In genomic region chr1:54325705-54326461, GRCh38 we compare ENCODE assay signal across 11 cellular contexts.
A peak's percentile ranks its signal among the peaks of the same experiment; 100 is the strongest.
DNase-seq lines count a peak whose midpoint lies in the region; FAIRE-seq and TF ChIP-seq lines count a peak whose summit lies in the region.
"Had no signal": no experiment of that assay in that cellular context is flagged by ENCODE, and none has a peak within 500 bp of the region (broad histone marks: within the 10 kb centered on the region; RNA-seq: fewer than 3 reads in every experiment).

No MANE protein-coding gene starts in this region.

- CTCF ChIA-PET in Calu3 (lab: Charles Lee): no interaction called here

- peak; percentile 77 for FAIRE-seq in D721Med (lab: Jason Lieb, UNC)

- TF ChIP-seq CTCF in D721Med (IDR thresholded peaks at IDR 0.05; ENCODE audit: insufficient read depth, missing control alignments) (no peak), esophagus muscularis mucosa (IDR thresholded peaks at IDR 0.05) (no peak), progenitor cell of endocrine pancreas (IDR thresholded peaks at IDR 0.05; ENCODE audit: unreplicated experiment) (no peak), Calu3 (IDR thresholded peaks at IDR 0.05; ENCODE audit: unreplicated experiment) (no peak)

- H3K4me1 Mint-ChIP-seq in progenitor cell of endocrine pancreas (ENCODE audit: low read depth): peaks cover 67% of the 10 kb centered on the region
- no peaks in the 10 kb centered on the region for H3K4me1 Mint-ChIP-seq in Calu3 (ENCODE audit: low read depth, unreplicated experiment)

- H3K27ac ChIP-seq in esophagus muscularis mucosa (replicated peaks in 1 of 4): peak overlapping the region; percentile 80 to 85 (median 80)

- H3K27me3 Mint-ChIP-seq in progenitor cell of endocrine pancreas (no peaks in the 10 kb centered on the region), Calu3 (ENCODE audit: unreplicated experiment) (no peaks in the 10 kb centered on the region)
- H3K27me3 Mint-ChIP-seq: activated naive CD4-positive, alpha-beta T cell treated with anti-CD3 and anti-CD28 coated beads, Interleukin-2, amount 50 U/mL, for 24 hours had no signal

- DNase-seq in D721Med (ENCODE audit: insufficient read length, low spot score): no peak
- DNase-seq in NCI-H524 treated with DMSO at 0.1 percent for 48 hours (lab: John Stamatoyannopoulos, UW): peak; percentile 76
- no peak for DNase-seq in esophagus muscularis mucosa (ENCODE audit: extremely low spot score)
- no peak for DNase-seq in progenitor cell of endocrine pancreas (ENCODE audit: low spot score, unreplicated experiment)
- no peak for DNase-seq in Calu3
- DNase-seq in AG20443 (ENCODE audit: low spot score): no peak
- DNase-seq in cortex of kidney (lab: John Stamatoyannopoulos, UW): no peak
- no peak for DNase-seq in DMS153 (lab: John Stamatoyannopoulos, UW)
- DNase-seq: stimulated activated CD4-positive, alpha-beta T cell treated with anti-CD3 and anti-CD28 coated beads, Interleukin-2, amount 100 ng/mL, for 24 hours had no signal

- H3K36me3 Mint-ChIP-seq in progenitor cell of endocrine pancreas (ENCODE audit: insufficient read depth) (no peaks in the 10 kb centered on the region), Calu3 (ENCODE audit: insufficient read depth, unreplicated experiment) (no peaks in the 10 kb centered on the region)
- H3K36me3 Mint-ChIP-seq: activated naive CD4-positive, alpha-beta T cell treated with anti-CD3 and anti-CD28 coated beads, Interleukin-2, amount 50 U/mL, for 24 hours had no signal

- H3K4me1 ChIP-seq in esophagus muscularis mucosa: peaks cover 82 to 94% (median 88%) of the 10 kb centered on the region in 4 donors

- H3K9me3 Mint-ChIP-seq in progenitor cell of endocrine pancreas (ENCODE audit: low read depth) (no peaks in the 10 kb centered on the region), Calu3 (ENCODE audit: low read depth, unreplicated experiment) (no peaks in the 10 kb centered on the region)
- H3K9me3 Mint-ChIP-seq: activated naive CD4-positive, alpha-beta T cell treated with anti-CD3 and anti-CD28 coated beads, Interleukin-2, amount 50 U/mL, for 24 hours had no signal

- H3K9me3 ChIP-seq in esophagus muscularis mucosa: no peaks in the 10 kb centered on the region

- H3K36me3 ChIP-seq in esophagus muscularis mucosa: no peaks in the 10 kb centered on the region

- TF ChIP-seq POLR2A in esophagus muscularis mucosa (IDR thresholded peaks at IDR 0.05; ENCODE audit: low read depth): no peak

- no peak overlapping the region for H3K4me3 ChIP-seq in esophagus muscularis mucosa
- H3K4me3 ChIP-seq: lung had no signal

- BruUV-seq in Calu3 (replicated peaks; lab: Mats Ljungman, UMichigan): no TSS peak

- no peaks in the 10 kb centered on the region for H3K27me3 ChIP-seq in esophagus muscularis mucosa

- H3K4me3 Mint-ChIP-seq in progenitor cell of endocrine pancreas (ENCODE audit: low read depth): no peak overlapping the region
- H3K4me3 Mint-ChIP-seq in Calu3 (ENCODE audit: low read depth, unreplicated experiment): no peak overlapping the region
- H3K4me3 Mint-ChIP-seq: activated naive CD4-positive, alpha-beta T cell treated with anti-CD3 and anti-CD28 coated beads, Interleukin-2, amount 50 U/mL, for 24 hours had no signal

- H3K27ac Mint-ChIP-seq in progenitor cell of endocrine pancreas: peak overlapping the region; percentile 3
- H3K27ac Mint-ChIP-seq in Calu3 (ENCODE audit: unreplicated experiment): no peak overlapping the region
- H3K27ac Mint-ChIP-seq: activated naive CD4-positive, alpha-beta T cell treated with anti-CD3 and anti-CD28 coated beads, Interleukin-2, amount 50 U/mL, for 24 hours had no signal

- no peak for TF ChIP-seq EP300 in esophagus muscularis mucosa (IDR thresholded peaks at IDR 0.05)

- 83% methylated on average over 16 of the region's 20 CpGs for WGBS in esophagus muscularis mucosa

- intact Hi-C loops in esophagus muscularis mucosa (cut with DNase I): loop anchor here (5.0 kb wide), 2 partner anchors 49 to 161 kb away; no protein-coding TSS in a partner anchor
- intact Hi-C loops in Calu3 (cut with micrococcal nuclease; ENCODE audit: unreplicated experiment): no loop called here
